Comparison of ENCODE assay signal across 16 cellular contexts in genomic region chr7:15554744-15555143, GRCh38. TPM values are rescaled to one million over a fixed set of nuclear protein-coding genes. Genes with fewer than 3 reads are reported as not detected.
"Had no signal": no experiment of that assay in that cellular context is flagged by ENCODE, and none has a peak within 500 bp of the region (broad histone marks: within the 10 kb centered on the region; RNA-seq: fewer than 3 reads in every experiment).

No MANE protein-coding gene starts in this region.

- H3K27me3 ChIP-seq: sigmoid colon had no signal

- H3K9me3 Mint-ChIP-seq: endodermal cell; nephron; stimulated activated naive B cell treated with anti-CD40 and anti-IgM and Interleukin-4, amounts not matched to agents 10 μg/mL and 1 μg/mL and 100 μg/mL, for 72 hours; WTC11 had no signal

- H3K4me1 Mint-ChIP-seq: activated CD4-positive, alpha-beta T cell treated with anti-CD3 and anti-CD28 coated beads for 36 hours; endodermal cell; stimulated activated naive B cell treated with anti-CD40 and anti-IgM and Interleukin-4, amounts not matched to agents 10 μg/mL and 1 μg/mL and 100 μg/mL, for 72 hours had no signal

- H3K27ac ChIP-seq: sigmoid colon had no signal

- H3K4me1 ChIP-seq: sigmoid colon had no signal

- ATAC-seq: activated CD4-positive, alpha-beta T cell treated with anti-CD3 and anti-CD28 coated beads for 36 hours; stimulated activated naive B cell treated with anti-CD40 and anti-IgM and Interleukin-4, amounts not matched to agents 10 μg/mL and 1 μg/mL and 100 μg/mL, for 72 hours; WTC11 had no signal

- H3K9me3 ChIP-seq: sigmoid colon had no signal

- H3K36me3 ChIP-seq: sigmoid colon had no signal

- H3K4me3 ChIP-seq: lung, sigmoid colon had no signal

- H3K27ac Mint-ChIP-seq: activated CD4-positive, alpha-beta T cell treated with anti-CD3 and anti-CD28 coated beads for 36 hours; activated naive CD8-positive, alpha-beta T cell; activated T-helper 1 cell treated with anti-CD3 and anti-CD28 coated beads, Interleukin-12 subunit alpha, Interleukin-12 subunit beta, Interleukin-2, Interleukin-4 antibody, amounts not matched to agents 30 ng/mL and 10 ng/mL and 1 ng/mL, durations not matched to agents 14 hours and 24 hours and 36 hours; endodermal cell; nephron; stimulated activated naive B cell treated with anti-CD40 and anti-IgM and Interleukin-4, amounts not matched to agents 10 μg/mL and 1 μg/mL and 100 μg/mL, for 72 hours; WTC11 had no signal

- H3K4me3 Mint-ChIP-seq: activated CD4-positive, alpha-beta T cell treated with anti-CD3 and anti-CD28 coated beads for 36 hours; activated naive CD8-positive, alpha-beta T cell; activated T-helper 1 cell treated with anti-CD3 and anti-CD28 coated beads, Interleukin-12 subunit alpha, Interleukin-12 subunit beta, Interleukin-2, Interleukin-4 antibody, amounts not matched to agents 30 ng/mL and 10 ng/mL and 1 ng/mL, durations not matched to agents 14 hours and 24 hours and 36 hours; endodermal cell; nephron; stimulated activated naive B cell treated with anti-CD40 and anti-IgM and Interleukin-4, amounts not matched to agents 10 μg/mL and 1 μg/mL and 100 μg/mL, for 72 hours; WTC11 had no signal

- H3K27me3 Mint-ChIP-seq: activated CD4-positive, alpha-beta T cell treated with anti-CD3 and anti-CD28 coated beads for 36 hours; activated naive CD8-positive, alpha-beta T cell; stimulated activated naive B cell treated with anti-CD40 and anti-IgM and Interleukin-4, amounts not matched to agents 10 μg/mL and 1 μg/mL and 100 μg/mL, for 72 hours had no signal

- DNase-seq: activated CD4-positive, alpha-beta T cell treated with anti-CD3 and anti-CD28 coated beads for 36 hours; activated CD4-positive, alpha-beta T cell treated with anti-CD3 and anti-CD28 coated beads, Interleukin-2, amount 50 U/mL, for 48 hours; amniotic stem cell; endodermal cell; erythroblast; hypothalamus; islet precursor cell; posterior cingulate gyrus; sigmoid colon; stimulated activated naive B cell treated with anti-CD40 and anti-IgM and Interleukin-4, amounts not matched to agents 10 μg/mL and 1 μg/mL and 100 μg/mL, for 72 hours had no signal

- H3K36me3 Mint-ChIP-seq: activated naive CD8-positive, alpha-beta T cell; stimulated activated naive B cell treated with anti-CD40 and anti-IgM and Interleukin-4, amounts not matched to agents 10 μg/mL and 1 μg/mL and 100 μg/mL, for 72 hours; WTC11 had no signal

RNA-seq across cellular contexts. Expression of gene AGMO, which starts 7.1 kb away (rescaled TPM):
- total RNA-seq: activated CD4-positive, alpha-beta T cell treated with anti-CD3 and anti-CD28 coated beads for 36 hours; activated T-helper 1 cell treated with anti-CD3 and anti-CD28 coated beads, Interleukin-12 subunit alpha, Interleukin-12 subunit beta, Interleukin-2, Interleukin-4 antibody, amounts not matched to agents 30 ng/mL and 10 ng/mL and 1 ng/mL, durations not matched to agents 14 hours and 24 hours and 36 hours; T-helper 2 cell treated with Interferon-gamma antibody and Interleukin-4, amounts not matched to agents 100 ng/mL and 5 ng/mL, for 36 hours had no signal
